In the genomic region with DNA sequence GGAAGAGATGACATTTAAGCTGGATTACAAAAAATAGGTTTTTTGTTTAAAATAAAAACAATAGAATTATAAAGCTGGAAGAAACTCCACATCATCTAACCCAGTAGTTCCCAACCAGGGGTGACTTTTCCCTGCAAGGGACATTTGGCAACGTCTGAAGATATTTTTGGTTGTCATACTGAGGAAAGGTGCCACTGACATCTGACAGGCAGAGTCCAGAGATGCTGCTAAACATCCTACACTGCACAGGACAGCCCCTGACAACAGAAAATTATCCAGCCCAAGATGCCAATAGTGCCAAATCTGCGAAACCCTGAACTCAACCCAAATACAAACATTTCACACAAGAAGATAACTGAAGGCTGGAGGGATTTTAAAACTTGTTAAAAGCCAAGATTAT, we compare ENCODE assay signal across 23 cellular contexts.
"Had no signal": no experiment of that assay in that cellular context is flagged by ENCODE, and none has a peak within 500 bp of the region (broad histone marks: within the 10 kb centered on the region; RNA-seq: fewer than 3 reads in every experiment).

No MANE protein-coding gene starts in this region.

- FAIRE-seq: HepG2, RCC 7860 had no signal

- DNase-seq: IMR-90, Karpas-422, KG1, MG63, NCI-H1092, NCI-H1105 treated with DMSO at 0.1 percent for 48 hours, NCI-H1436, NCI-H187, NCI-H2029, NCI-H2081 treated with DMSO at 0.1 percent for 48 hours, NCI-H2171, NCI-H226, NCI-H446, NCI-H510A, NCI-H524 treated with DMSO at 0.1 percent for 48 hours, NCI-H69, NCI-H774, RPMI8226, SHP77 treated with DMSO at 0.1 percent for 48 hours, SJCRH30 had no signal

- H3K9me3 ChIP-seq: MG63, SJCRH30 had no signal

- H3K27me3 ChIP-seq: MG63, SJCRH30 had no signal

- ATAC-seq: HepG2, SK-N-SH treated with all-trans-retinoic acid at 6 μM for 48 hours had no signal

- H3K4me1 ChIP-seq: SJCRH30 had no signal

- H3K36me3 ChIP-seq: MG63, SJCRH30 had no signal

- H3K4me3 ChIP-seq: MG63, SJCRH30 had no signal

- H3K27ac ChIP-seq: SJCRH30 had no signal
